ENCODE assay signal across 1 cellular context in the genomic region with DNA sequence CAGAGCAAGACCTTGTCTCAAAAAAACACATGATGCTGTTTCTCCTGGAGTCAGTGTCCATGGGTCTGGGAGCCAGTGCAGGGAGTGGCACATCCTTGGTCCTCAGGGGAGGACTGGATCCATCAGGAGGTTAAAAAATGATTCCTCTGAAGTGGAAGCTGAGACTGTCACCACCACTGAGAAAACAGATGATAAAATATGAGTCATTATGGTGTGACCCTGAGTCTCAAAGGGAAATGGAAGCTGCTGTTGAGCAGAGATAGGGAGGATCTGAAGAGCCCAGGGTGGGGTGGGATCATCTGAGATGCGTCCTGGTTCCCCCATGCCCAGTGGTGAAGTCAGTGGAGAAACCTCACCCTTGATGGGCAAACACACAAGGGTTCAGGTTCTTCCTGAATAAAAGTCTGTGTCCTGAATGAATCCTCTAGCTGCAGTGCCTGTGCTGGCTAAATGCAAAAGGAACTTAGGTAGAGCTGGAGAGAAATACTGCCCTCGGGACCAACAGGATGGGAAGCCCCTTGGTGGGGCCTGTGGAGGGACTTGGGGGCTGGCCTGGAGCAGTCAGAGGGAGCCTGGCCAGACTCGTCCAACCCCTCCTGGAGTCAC.
A peak's percentile ranks its signal among the peaks of the same experiment; 100 is the strongest.
TF ChIP-seq lines count a peak whose summit lies in the region.

No MANE protein-coding gene starts in this region.

TF ChIP-seq in K562, 482 proteins besides CTCF, POLR2A, EP300 and RAD21 (continued from another document and continues in another):
- TF ChIP-seq ZNF121 (CRISPR knock-in tag; conservative IDR thresholded peaks at IDR 0.05) (0 out of 2 replicates have a peak, but pooled peaks have one; percentile 2), CREM (IDR thresholded peaks at IDR 0.05; ENCODE audit: low read depth) (peak; percentile 78), SOX6 (IDR thresholded peaks at IDR 0.05) (peak; percentile 81), BRD9 (IDR thresholded peaks at IDR 0.05; ENCODE audit: low read depth, partially characterized antibody) (peak; percentile 77), KLF16 (IDR thresholded peaks at IDR 0.05) (peak; percentile 84), MEIS2 (IDR thresholded peaks at IDR 0.05; ENCODE audit: partially characterized antibody) (peak; percentile 95), HDAC2 (IDR thresholded peaks at IDR 0.05) (peak; percentile 93), NCOA2 (IDR thresholded peaks at IDR 0.05; ENCODE audit: partially characterized antibody in 2 of 2) (peak in 1 of 2 experiments; percentile 51), ZNF311 (CRISPR knock-in tag; IDR thresholded peaks at IDR 0.05) (no peak), ZNF696 (CRISPR knock-in tag; conservative IDR thresholded peaks at IDR 0.05) (no peak), ZBTB8A (IDR thresholded peaks at IDR 0.05; ENCODE audit: partially characterized antibody) (no peak), BRD4 (IDR thresholded peaks at IDR 0.05) (no peak), NR2F6 (CRISPR knock-in tag; IDR thresholded peaks at IDR 0.05) (no peak), ATF1 (CRISPR knock-in tag; IDR thresholded peaks at IDR 0.05) (no peak), ATF1 (tag; IDR thresholded peaks at IDR 0.05) (peak; percentile 59), MYBL2 (IDR thresholded peaks at IDR 0.05; ENCODE audit: low read depth) (no peak), MYBL2 (CRISPR knock-in tag; IDR thresholded peaks at IDR 0.05; ENCODE audit: borderline replicate concordance) (no peak), HMG20B (CRISPR knock-in tag; IDR thresholded peaks at IDR 0.05) (no peak), ZNF785 (CRISPR knock-in tag; IDR thresholded peaks at IDR 0.05) (no peak), ZFX (CRISPR knock-in tag; IDR thresholded peaks at IDR 0.05) (peak; percentile 38; the same call in 1 of the 2 replicates), ARNT (IDR thresholded peaks at IDR 0.05) (peak; percentile 75 to 92; a peak in 3 of 4 replicates), ZNF699 (CRISPR knock-in tag; IDR thresholded peaks at IDR 0.05; ENCODE audit: insufficient replicate concordance) (no peak), ADNP (tag; IDR thresholded peaks at IDR 0.05) (peak; percentile 70; the same call in 1 of the 2 replicates), DDX20 (tag; IDR thresholded peaks at IDR 0.05; ENCODE audit: low read depth) (no peak), SAFB2 (IDR thresholded peaks at IDR 0.05; ENCODE audit: borderline replicate concordance, low read depth, low read length, severe bottlenecking) (no peak), WHSC1 (IDR thresholded peaks at IDR 0.05; ENCODE audit: low read length) (no peak), SIX5 (IDR thresholded peaks at IDR 0.05; ENCODE audit: borderline replicate concordance in 1 of 2, insufficient read depth in 1 of 2, low read depth in 1 of 2, low read length in 2 of 2) (no peak), STAT5B (CRISPR knock-in tag; IDR thresholded peaks at IDR 0.05) (no peak), ZBTB1 (CRISPR knock-in tag; IDR thresholded peaks at IDR 0.05; ENCODE audit: borderline replicate concordance, low read depth) (no peak), MEF2D (tag; conservative IDR thresholded peaks at IDR 0.05; ENCODE audit: low read depth) (peak; percentile 54; the same call in 1 of the 2 replicates), FOXP1 (CRISPR knock-in tag; IDR thresholded peaks at IDR 0.05) (no peak), PCBP2 (IDR thresholded peaks at IDR 0.05; ENCODE audit: low read depth, low read length, poor library complexity, severe bottlenecking) (no peak), MED1 (CRISPR knock-in tag; IDR thresholded peaks at IDR 0.05; ENCODE audit: borderline replicate concordance) (no peak), KAT7 (CRISPR knock-in tag; IDR thresholded peaks at IDR 0.05; ENCODE audit: borderline replicate concordance) (no peak), CBX8 (IDR thresholded peaks at IDR 0.05; ENCODE audit: borderline replicate concordance, extremely low read depth, low read depth, low read length, poor library complexity, severe bottlenecking) (no peak), PRMT5 (CRISPR knock-in tag; IDR thresholded peaks at IDR 0.05) (no peak), LCOR (CRISPR knock-in tag; IDR thresholded peaks at IDR 0.05) (peak; percentile 58), ZNF561 (CRISPR knock-in tag; conservative IDR thresholded peaks at IDR 0.05) (no peak), MAFG (tag; conservative IDR thresholded peaks at IDR 0.05) (0 out of 2 replicates have a peak, but pooled peaks have one; percentile 4), ZNF212 (CRISPR knock-in tag; IDR thresholded peaks at IDR 0.05) (no peak), CAMTA2 (CRISPR knock-in tag; conservative IDR thresholded peaks at IDR 0.05) (no peak), FOSL1 (tag; conservative IDR thresholded peaks at IDR 0.05) (peak; percentile 100)
- TF ChIP-seq, protein P1, sequence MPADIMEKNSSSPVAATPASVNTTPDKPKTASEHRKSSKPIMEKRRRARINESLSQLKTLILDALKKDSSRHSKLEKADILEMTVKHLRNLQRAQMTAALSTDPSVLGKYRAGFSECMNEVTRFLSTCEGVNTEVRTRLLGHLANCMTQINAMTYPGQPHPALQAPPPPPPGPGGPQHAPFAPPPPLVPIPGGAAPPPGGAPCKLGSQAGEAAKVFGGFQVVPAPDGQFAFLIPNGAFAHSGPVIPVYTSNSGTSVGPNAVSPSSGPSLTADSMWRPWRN (IDR thresholded peaks at IDR 0.05; ENCODE audit: low read depth) = 0 out of 2 replicates have a peak, but pooled peaks have one; percentile 40
- TF ChIP-seq, protein P2, sequence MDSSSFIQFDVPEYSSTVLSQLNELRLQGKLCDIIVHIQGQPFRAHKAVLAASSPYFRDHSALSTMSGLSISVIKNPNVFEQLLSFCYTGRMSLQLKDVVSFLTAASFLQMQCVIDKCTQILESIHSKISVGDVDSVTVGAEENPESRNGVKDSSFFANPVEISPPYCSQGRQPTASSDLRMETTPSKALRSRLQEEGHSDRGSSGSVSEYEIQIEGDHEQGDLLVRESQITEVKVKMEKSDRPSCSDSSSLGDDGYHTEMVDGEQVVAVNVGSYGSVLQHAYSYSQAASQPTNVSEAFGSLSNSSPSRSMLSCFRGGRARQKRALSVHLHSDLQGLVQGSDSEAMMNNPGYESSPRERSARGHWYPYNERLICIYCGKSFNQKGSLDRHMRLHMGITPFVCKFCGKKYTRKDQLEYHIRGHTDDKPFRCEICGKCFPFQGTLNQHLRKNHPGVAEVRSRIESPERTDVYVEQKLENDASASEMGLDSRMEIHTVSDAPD (CRISPR knock-in tag; IDR thresholded peaks at IDR 0.05) = no peak
- TF ChIP-seq, protein P3, sequence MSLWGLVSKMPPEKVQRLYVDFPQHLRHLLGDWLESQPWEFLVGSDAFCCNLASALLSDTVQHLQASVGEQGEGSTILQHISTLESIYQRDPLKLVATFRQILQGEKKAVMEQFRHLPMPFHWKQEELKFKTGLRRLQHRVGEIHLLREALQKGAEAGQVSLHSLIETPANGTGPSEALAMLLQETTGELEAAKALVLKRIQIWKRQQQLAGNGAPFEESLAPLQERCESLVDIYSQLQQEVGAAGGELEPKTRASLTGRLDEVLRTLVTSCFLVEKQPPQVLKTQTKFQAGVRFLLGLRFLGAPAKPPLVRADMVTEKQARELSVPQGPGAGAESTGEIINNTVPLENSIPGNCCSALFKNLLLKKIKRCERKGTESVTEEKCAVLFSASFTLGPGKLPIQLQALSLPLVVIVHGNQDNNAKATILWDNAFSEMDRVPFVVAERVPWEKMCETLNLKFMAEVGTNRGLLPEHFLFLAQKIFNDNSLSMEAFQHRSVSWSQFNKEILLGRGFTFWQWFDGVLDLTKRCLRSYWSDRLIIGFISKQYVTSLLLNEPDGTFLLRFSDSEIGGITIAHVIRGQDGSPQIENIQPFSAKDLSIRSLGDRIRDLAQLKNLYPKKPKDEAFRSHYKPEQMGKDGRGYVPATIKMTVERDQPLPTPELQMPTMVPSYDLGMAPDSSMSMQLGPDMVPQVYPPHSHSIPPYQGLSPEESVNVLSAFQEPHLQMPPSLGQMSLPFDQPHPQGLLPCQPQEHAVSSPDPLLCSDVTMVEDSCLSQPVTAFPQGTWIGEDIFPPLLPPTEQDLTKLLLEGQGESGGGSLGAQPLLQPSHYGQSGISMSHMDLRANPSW (CRISPR knock-in tag; IDR thresholded peaks at IDR 0.05) = no peak
- TF ChIP-seq, protein P4, sequence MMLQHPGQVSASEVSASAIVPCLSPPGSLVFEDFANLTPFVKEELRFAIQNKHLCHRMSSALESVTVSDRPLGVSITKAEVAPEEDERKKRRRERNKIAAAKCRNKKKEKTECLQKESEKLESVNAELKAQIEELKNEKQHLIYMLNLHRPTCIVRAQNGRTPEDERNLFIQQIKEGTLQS (IDR thresholded peaks at IDR 0.05) = peak; percentile 98
- TF ChIP-seq, protein P4 (CRISPR knock-in tag; conservative IDR thresholded peaks at IDR 0.05) = peak; percentile 95
- TF ChIP-seq, protein P5, sequence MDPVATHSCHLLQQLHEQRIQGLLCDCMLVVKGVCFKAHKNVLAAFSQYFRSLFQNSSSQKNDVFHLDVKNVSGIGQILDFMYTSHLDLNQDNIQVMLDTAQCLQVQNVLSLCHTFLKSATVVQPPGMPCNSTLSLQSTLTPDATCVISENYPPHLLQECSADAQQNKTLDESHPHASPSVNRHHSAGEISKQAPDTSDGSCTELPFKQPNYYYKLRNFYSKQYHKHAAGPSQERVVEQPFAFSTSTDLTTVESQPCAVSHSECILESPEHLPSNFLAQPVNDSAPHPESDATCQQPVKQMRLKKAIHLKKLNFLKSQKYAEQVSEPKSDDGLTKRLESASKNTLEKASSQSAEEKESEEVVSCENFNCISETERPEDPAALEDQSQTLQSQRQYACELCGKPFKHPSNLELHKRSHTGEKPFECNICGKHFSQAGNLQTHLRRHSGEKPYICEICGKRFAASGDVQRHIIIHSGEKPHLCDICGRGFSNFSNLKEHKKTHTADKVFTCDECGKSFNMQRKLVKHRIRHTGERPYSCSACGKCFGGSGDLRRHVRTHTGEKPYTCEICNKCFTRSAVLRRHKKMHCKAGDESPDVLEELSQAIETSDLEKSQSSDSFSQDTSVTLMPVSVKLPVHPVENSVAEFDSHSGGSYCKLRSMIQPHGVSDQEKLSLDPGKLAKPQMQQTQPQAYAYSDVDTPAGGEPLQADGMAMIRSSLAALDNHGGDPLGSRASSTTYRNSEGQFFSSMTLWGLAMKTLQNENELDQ (CRISPR knock-in tag; IDR thresholded peaks at IDR 0.05; ENCODE audit: borderline replicate concordance) = no peak
- TF ChIP-seq, protein P6, sequence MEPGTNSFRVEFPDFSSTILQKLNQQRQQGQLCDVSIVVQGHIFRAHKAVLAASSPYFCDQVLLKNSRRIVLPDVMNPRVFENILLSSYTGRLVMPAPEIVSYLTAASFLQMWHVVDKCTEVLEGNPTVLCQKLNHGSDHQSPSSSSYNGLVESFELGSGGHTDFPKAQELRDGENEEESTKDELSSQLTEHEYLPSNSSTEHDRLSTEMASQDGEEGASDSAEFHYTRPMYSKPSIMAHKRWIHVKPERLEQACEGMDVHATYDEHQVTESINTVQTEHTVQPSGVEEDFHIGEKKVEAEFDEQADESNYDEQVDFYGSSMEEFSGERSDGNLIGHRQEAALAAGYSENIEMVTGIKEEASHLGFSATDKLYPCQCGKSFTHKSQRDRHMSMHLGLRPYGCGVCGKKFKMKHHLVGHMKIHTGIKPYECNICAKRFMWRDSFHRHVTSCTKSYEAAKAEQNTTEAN (CRISPR knock-in tag; IDR thresholded peaks at IDR 0.05) = no peak
- TF ChIP-seq, protein P7, sequence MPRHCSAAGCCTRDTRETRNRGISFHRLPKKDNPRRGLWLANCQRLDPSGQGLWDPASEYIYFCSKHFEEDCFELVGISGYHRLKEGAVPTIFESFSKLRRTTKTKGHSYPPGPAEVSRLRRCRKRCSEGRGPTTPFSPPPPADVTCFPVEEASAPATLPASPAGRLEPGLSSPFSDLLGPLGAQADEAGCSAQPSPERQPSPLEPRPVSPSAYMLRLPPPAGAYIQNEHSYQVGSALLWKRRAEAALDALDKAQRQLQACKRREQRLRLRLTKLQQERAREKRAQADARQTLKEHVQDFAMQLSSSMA (CRISPR knock-in tag; IDR thresholded peaks at IDR 0.05) = no peak
- TF ChIP-seq, protein P8, sequence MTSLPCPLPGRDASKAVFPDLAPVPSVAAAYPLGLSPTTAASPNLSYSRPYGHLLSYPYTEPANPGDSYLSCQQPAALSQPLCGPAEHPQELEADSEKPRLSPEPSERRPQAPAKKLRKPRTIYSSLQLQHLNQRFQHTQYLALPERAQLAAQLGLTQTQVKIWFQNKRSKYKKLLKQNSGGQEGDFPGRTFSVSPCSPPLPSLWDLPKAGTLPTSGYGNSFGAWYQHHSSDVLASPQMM (CRISPR knock-in tag; IDR thresholded peaks at IDR 0.05) = no peak
- TF ChIP-seq, protein P9, sequence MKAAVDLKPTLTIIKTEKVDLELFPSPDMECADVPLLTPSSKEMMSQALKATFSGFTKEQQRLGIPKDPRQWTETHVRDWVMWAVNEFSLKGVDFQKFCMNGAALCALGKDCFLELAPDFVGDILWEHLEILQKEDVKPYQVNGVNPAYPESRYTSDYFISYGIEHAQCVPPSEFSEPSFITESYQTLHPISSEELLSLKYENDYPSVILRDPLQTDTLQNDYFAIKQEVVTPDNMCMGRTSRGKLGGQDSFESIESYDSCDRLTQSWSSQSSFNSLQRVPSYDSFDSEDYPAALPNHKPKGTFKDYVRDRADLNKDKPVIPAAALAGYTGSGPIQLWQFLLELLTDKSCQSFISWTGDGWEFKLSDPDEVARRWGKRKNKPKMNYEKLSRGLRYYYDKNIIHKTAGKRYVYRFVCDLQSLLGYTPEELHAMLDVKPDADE (conservative IDR thresholded peaks at IDR 0.05; ENCODE audit: control insufficient read depth, low read depth, low read length) = peak; percentile 22; the same call in 1 of the 2 replicates
- TF ChIP-seq, protein P10, sequence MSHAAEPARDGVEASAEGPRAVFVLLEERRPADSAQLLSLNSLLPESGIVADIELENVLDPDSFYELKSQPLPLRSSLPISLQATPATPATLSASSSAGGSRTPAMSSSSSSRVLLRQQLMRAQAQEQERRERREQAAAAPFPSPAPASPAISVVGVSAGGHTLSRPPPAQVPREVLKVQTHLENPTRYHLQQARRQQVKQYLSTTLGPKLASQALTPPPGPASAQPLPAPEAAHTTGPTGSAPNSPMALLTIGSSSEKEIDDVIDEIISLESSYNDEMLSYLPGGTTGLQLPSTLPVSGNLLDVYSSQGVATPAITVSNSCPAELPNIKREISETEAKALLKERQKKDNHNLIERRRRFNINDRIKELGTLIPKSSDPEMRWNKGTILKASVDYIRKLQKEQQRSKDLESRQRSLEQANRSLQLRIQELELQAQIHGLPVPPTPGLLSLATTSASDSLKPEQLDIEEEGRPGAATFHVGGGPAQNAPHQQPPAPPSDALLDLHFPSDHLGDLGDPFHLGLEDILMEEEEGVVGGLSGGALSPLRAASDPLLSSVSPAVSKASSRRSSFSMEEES (CRISPR knock-in tag; IDR thresholded peaks at IDR 0.05) = no peak
